Comparison of ENCODE assay signal across 18 cellular contexts in genomic region chrX:98523026-98523425, GRCh38.
"Had no signal": no experiment of that assay in that cellular context is flagged by ENCODE, and none has a peak within 500 bp of the region (broad histone marks: within the 10 kb centered on the region; RNA-seq: fewer than 3 reads in every experiment).

No MANE protein-coding gene starts in this region.

- H3K27ac ChIP-seq: brain microvascular endothelial cell, colonic mucosa, neutrophil, parathyroid adenoma, thoracic aorta had no signal

- H3K27me3 ChIP-seq: brain microvascular endothelial cell, colonic mucosa, neutrophil had no signal

- H3K4me1 ChIP-seq: colonic mucosa, parathyroid adenoma had no signal

- H3K9ac ChIP-seq: parathyroid adenoma had no signal

- DNase-seq: activated CD4-positive, alpha-beta memory T cell treated with anti-CD3 and anti-CD28 coated beads, Interleukin-2, amount 10 ng/mL, durations not matched to agents 7 days and 5 days; activated CD4-positive, alpha-beta T cell treated with anti-CD3 and anti-CD28 coated beads for 48 hours; activated CD4-positive, CD25-positive, alpha-beta regulatory T cell; activated CD8-positive, alpha-beta memory T cell treated with anti-CD3 and anti-CD28 coated beads, Interleukin-2, amount 10 ng/mL, durations not matched to agents 7 days and 5 days; activated naive CD4-positive, alpha-beta T cell treated with anti-CD3 and anti-CD28 coated beads, Interleukin-2, amount 10 ng/mL, durations not matched to agents 7 days and 5 days; activated naive CD8-positive, alpha-beta T cell treated with anti-CD3 and anti-CD28 coated beads, Interleukin-2, amount 50 U/mL, for 24 hours; aorta; brain microvascular endothelial cell; colonic mucosa; head of caudate nucleus; immature natural killer cell; mesenchymal stem cell; naive thymus-derived CD4-positive, alpha-beta T cell; stimulated activated naive B cell treated with anti-CD40 and anti-IgM and Interleukin-4, amounts not matched to agents 10 μg/mL and 1 μg/mL and 100 μg/mL, for 72 hours; T-cell had no signal

- H2AFZ ChIP-seq: parathyroid adenoma had no signal

- H3K9me3 ChIP-seq: colonic mucosa, neutrophil, thoracic aorta had no signal

- H3K4me3 ChIP-seq: colonic mucosa, thoracic aorta had no signal

- H3K36me3 ChIP-seq: brain microvascular endothelial cell, colonic mucosa, neutrophil, thoracic aorta had no signal
